8 cellular contexts compared by ENCODE assay signal in genomic region chr6:116253188-116253504, GRCh38.
DNase-seq lines count a peak whose midpoint lies in the region; ATAC-seq, FAIRE-seq and TF ChIP-seq lines count a peak whose summit lies in the region.

No MANE protein-coding gene starts in this region.

- ATAC-seq in GM19452 (IDR thresholded peaks at IDR 0.05; ENCODE audit: unreplicated experiment) (no peak), HG03565 (IDR thresholded peaks at IDR 0.05; ENCODE audit: unreplicated experiment) (no peak), HG03469 (IDR thresholded peaks at IDR 0.05; ENCODE audit: unreplicated experiment) (no peak)

- no peak for DNase-seq in H54 (ENCODE audit: insufficient read length, low spot score)
- DNase-seq in stimulated activated CD4-positive, alpha-beta T cell treated with anti-CD3 and anti-CD28 coated beads, Interleukin-15, amount 100 ng/mL, for 24 hours, result no peak

- H3K4me1 ChIP-seq in iPS-20b (ENCODE audit: insufficient read depth, low read length) (peaks cover 33% of the 10 kb centered on the region), stomach smooth muscle (ENCODE audit: control insufficient read depth, insufficient read depth, low read length) (peaks cover 30% of the 10 kb centered on the region)

- H3K36me3 ChIP-seq in iPS-20b (ENCODE audit: insufficient read depth, low read depth, low read length) (peaks cover 9% of the 10 kb centered on the region; the same call in 1 of the 2 replicates), stomach smooth muscle (ENCODE audit: control insufficient read depth in 2 of 2, insufficient read depth in 2 of 2, low read length in 2 of 2) (no peaks in the 10 kb centered on the region)

- H3K27ac ChIP-seq in iPS-20b (ENCODE audit: low read length) (no peak overlapping the region), stomach smooth muscle (ENCODE audit: low read length) (peak overlapping the region; percentile 90)

- no peaks in the 10 kb centered on the region for H3K9me3 ChIP-seq in iPS-20b (ENCODE audit: insufficient read depth, low read depth, low read length)
- no peaks in the 10 kb centered on the region for H3K9me3 ChIP-seq in stomach smooth muscle (ENCODE audit: control insufficient read depth in 2 of 2, low read length in 2 of 2)

- TF ChIP-seq CTCF in WI38 (IDR thresholded peaks at IDR 0.05; ENCODE audit: low read depth, low read length), result no peak

- 0 out of 2 replicates have a peak, but pooled peaks have one; percentile 17 for TF ChIP-seq POLR2A in H54 (IDR thresholded peaks at IDR 0.05; ENCODE audit: low read depth, low read length)

- H3K9ac ChIP-seq in iPS-20b (ENCODE audit: low read depth, low read length) (peak overlapping the region; percentile 96; the same call in 1 of the 2 replicates), stomach smooth muscle (ENCODE audit: low read length in 2 of 2) (peak overlapping the region; percentile 91 to 96)

- peak overlapping the region; percentile 75 for H3K4me3 ChIP-seq in WI38 (ENCODE audit: low read depth, low read length)
- H3K4me3 ChIP-seq in iPS-20b (ENCODE audit: low read length), result peak overlapping the region; percentile 86
- H3K4me3 ChIP-seq in stomach smooth muscle (ENCODE audit: low read length in 2 of 2), result peak overlapping the region; percentile 96 to 97

- FAIRE-seq in H54 (lab: Jason Lieb, UNC), result no peak

- no peaks in the 10 kb centered on the region for H3K27me3 ChIP-seq in iPS-20b (ENCODE audit: insufficient read depth, low read length)
- no peaks in the 10 kb centered on the region for H3K27me3 ChIP-seq in stomach smooth muscle (ENCODE audit: control insufficient read depth in 1 of 2, insufficient read depth in 2 of 2, low read length in 2 of 2)
